Comparison of ENCODE assay signal across 8 cellular contexts in genomic region chr5:172455511-172456061, GRCh38. TPM values are rescaled to one million over a fixed set of nuclear protein-coding genes. Genes with fewer than 3 reads are reported as not detected.
DNase-seq lines count a peak whose midpoint lies in the region; TF ChIP-seq lines count a peak whose summit lies in the region.

No MANE protein-coding gene starts in this region.

- CTCF ChIA-PET in A673 (lab: Charles Lee) = no interaction called here

- no peaks in the 10 kb centered on the region for H3K27me3 ChIP-seq in A673 (replicated peaks; ENCODE audit: insufficient read depth, low read depth, low read length, poor library complexity)

- TF ChIP-seq CTCF in AG10803 (conservative IDR thresholded peaks at IDR 0.05; ENCODE audit: low read length) (no peak), coronary artery (IDR thresholded peaks at IDR 0.05) (no peak), A673 (conservative IDR thresholded peaks at IDR 0.05; ENCODE audit: low read depth, low read length) (no peak)

- no peaks in the 10 kb centered on the region for H3K9me3 ChIP-seq in A673 (ENCODE audit: low read depth, low read length, poor library complexity, severe bottlenecking)

- BruUV-seq in A673 (replicated peaks; lab: Mats Ljungman, UMichigan) = no TSS peak

- peak overlapping the region; percentile 3 to 97 for H3K27ac ChIP-seq in coronary artery
- H3K27ac ChIP-seq in A673 (ENCODE audit: low read depth, low read length, poor library complexity, severe bottlenecking) = no peak overlapping the region

- DNase-seq in AG10803 (ENCODE audit: low read depth) (peak; percentile 56), LHCN-M2 (ENCODE audit: low read depth) (peak; percentile 79), coronary artery (ENCODE audit: low spot score) (no peak), mucosa of gallbladder (ENCODE audit: low spot score) (peak; percentile 43), NCI-H510A treated with DMSO at 0.1 percent for 48 hours (lab: John Stamatoyannopoulos, UW) (no peak), A673 (ENCODE audit: low spot score) (no peak), SKM-1 treated with dmso at 0.1 percent for 144 hours (lab: John Stamatoyannopoulos, UW; ENCODE audit: unreplicated experiment) (no peak)
- no peak for DNase-seq in stimulated activated CD8-positive, alpha-beta memory T cell treated with anti-CD3 and anti-CD28 coated beads, Interleukin-4, amount 100 ng/mL, for 48 hours

- POLR2A ChIA-PET in A673 (lab: Charles Lee; ENCODE audit: low non-redundant PET) = no interaction called here

- H3K4me3 ChIP-seq in AG10803 (ENCODE audit: low read length) (no peak overlapping the region; the same call in 1 of the 2 replicates), coronary artery (peak overlapping the region; percentile 99), A673 (ENCODE audit: low read depth, low read length, poor library complexity, severe bottlenecking) (no peak overlapping the region)

- peaks cover 11% of the 10 kb centered on the region for H3K4me1 ChIP-seq in A673 (ENCODE audit: insufficient read depth, low read length, poor library complexity, severe bottlenecking)

- intact Hi-C loops in A673 (cut with micrococcal nuclease; ENCODE audit: unreplicated experiment) = no loop called here

- no peaks in the 10 kb centered on the region for H3K36me3 ChIP-seq in A673 (ENCODE audit: insufficient read depth, low read length, poor library complexity, severe bottlenecking)

RNA-seq across cellular contexts. Expression of gene SH3PXD2B, which starts 1.3 kb away (rescaled TPM):
- total RNA-seq in LHCN-M2 (2014; rRNA removed) (23.1 and 25.9 TPM in 2 replicates), mucosa of gallbladder (30.6 TPM), A673 (2021) (28.1 and 32.1 TPM in 2 replicates)
- polyA plus RNA-seq in LHCN-M2 (2012) = 36.7 TPM

Comparison
In these comparisons a context has a peak if more than half of its experiments do, and no peak if none do; other contexts are left out.
1. DNase-seq: peak in AG10803 (single experiment), LHCN-M2 (single experiment) and mucosa of gallbladder (single experiment); none in coronary artery (single experiment), NCI-H510A treated with DMSO at 0.1 percent for 48 hours (single experiment), A673 (single experiment), stimulated activated CD8-positive, alpha-beta memory T cell treated with anti-CD3 and anti-CD28 coated beads, Interleukin-4, amount 100 ng/mL, for 48 hours (single experiment) and SKM-1 treated with dmso at 0.1 percent for 144 hours (single experiment).